1 cellular context compared by ENCODE assay signal in genomic region chr11:110429614-110430266, GRCh38.
TF ChIP-seq lines count a peak whose summit lies in the region.

Gene FDX1 (plus strand): TSS chr11:110429948. CDS start chr11:110430121, 173 bp downstream.

TF ChIP-seq in K562, 482 proteins besides CTCF, POLR2A, EP300 and RAD21 (continued from another document and continues in another):
- TF ChIP-seq MAX (CRISPR knock-in tag; IDR thresholded peaks at IDR 0.05), result peak; percentile 59
- TF ChIP-seq KLF6 (CRISPR knock-in tag; IDR thresholded peaks at IDR 0.05; ENCODE audit: borderline replicate concordance), result no peak
- peak; percentile 35; the same call in 1 of the 2 replicates for TF ChIP-seq ESRRA (IDR thresholded peaks at IDR 0.05; ENCODE audit: borderline replicate concordance, low read depth)
- peak; percentile 95 for TF ChIP-seq POLR2G (IDR thresholded peaks at IDR 0.05; ENCODE audit: low read depth, low read length)
- TF ChIP-seq, protein P1, sequence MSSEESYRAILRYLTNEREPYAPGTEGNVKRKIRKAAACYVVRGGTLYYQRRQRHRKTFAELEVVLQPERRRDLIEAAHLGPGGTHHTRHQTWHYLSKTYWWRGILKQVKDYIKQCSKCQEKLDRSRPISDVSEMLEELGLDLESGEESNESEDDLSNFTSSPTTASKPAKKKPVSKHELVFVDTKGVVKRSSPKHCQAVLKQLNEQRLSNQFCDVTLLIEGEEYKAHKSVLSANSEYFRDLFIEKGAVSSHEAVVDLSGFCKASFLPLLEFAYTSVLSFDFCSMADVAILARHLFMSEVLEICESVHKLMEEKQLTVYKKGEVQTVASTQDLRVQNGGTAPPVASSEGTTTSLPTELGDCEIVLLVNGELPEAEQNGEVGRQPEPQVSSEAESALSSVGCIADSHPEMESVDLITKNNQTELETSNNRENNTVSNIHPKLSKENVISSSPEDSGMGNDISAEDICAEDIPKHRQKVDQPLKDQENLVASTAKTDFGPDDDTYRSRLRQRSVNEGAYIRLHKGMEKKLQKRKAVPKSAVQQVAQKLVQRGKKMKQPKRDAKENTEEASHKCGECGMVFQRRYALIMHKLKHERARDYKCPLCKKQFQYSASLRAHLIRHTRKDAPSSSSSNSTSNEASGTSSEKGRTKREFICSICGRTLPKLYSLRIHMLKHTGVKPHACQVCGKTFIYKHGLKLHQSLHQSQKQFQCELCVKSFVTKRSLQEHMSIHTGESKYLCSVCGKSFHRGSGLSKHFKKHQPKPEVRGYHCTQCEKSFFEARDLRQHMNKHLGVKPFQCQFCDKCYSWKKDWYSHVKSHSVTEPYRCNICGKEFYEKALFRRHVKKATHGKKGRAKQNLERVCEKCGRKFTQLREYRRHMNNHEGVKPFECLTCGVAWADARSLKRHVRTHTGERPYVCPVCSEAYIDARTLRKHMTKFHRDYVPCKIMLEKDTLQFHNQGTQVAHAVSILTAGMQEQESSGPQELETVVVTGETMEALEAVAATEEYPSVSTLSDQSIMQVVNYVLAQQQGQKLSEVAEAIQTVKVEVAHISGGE (CRISPR knock-in tag; IDR thresholded peaks at IDR 0.05), result peak in 1 of 3 experiments; percentile 53; a peak in 1 of 6 replicates
- TF ChIP-seq TRIM28 (IDR thresholded peaks at IDR 0.05), result no peak
- no peak for TF ChIP-seq NR1H2 (CRISPR knock-in tag; IDR thresholded peaks at IDR 0.05)
- peak; percentile 82 to 84 for TF ChIP-seq NRF1 (conservative IDR thresholded peaks at IDR 0.05 in 1 of 2, IDR thresholded peaks at IDR 0.05 in 1 of 2)
- TF ChIP-seq, protein P2, sequence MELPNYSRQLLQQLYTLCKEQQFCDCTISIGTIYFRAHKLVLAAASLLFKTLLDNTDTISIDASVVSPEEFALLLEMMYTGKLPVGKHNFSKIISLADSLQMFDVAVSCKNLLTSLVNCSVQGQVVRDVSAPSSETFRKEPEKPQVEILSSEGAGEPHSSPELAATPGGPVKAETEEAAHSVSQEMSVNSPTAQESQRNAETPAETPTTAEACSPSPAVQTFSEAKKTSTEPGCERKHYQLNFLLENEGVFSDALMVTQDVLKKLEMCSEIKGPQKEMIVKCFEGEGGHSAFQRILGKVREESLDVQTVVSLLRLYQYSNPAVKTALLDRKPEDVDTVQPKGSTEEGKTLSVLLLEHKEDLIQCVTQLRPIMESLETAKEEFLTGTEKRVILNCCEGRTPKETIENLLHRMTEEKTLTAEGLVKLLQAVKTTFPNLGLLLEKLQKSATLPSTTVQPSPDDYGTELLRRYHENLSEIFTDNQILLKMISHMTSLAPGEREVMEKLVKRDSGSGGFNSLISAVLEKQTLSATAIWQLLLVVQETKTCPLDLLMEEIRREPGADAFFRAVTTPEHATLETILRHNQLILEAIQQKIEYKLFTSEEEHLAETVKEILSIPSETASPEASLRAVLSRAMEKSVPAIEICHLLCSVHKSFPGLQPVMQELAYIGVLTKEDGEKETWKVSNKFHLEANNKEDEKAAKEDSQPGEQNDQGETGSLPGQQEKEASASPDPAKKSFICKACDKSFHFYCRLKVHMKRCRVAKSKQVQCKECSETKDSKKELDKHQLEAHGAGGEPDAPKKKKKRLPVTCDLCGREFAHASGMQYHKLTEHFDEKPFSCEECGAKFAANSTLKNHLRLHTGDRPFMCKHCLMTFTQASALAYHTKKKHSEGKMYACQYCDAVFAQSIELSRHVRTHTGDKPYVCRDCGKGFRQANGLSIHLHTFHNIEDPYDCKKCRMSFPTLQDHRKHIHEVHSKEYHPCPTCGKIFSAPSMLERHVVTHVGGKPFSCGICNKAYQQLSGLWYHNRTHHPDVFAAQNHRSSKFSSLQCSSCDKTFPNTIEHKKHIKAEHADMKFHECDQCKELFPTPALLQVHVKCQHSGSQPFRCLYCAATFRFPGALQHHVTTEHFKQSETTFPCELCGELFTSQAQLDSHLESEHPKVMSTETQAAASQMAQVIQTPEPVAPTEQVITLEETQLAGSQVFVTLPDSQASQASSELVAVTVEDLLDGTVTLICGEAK (IDR thresholded peaks at IDR 0.05), result 0 out of 2 replicates have a peak, but pooled peaks have one; percentile 20
- TF ChIP-seq, protein P2 (CRISPR knock-in tag; IDR thresholded peaks at IDR 0.05), result no peak
- TF ChIP-seq NEUROD1 (IDR thresholded peaks at IDR 0.05; ENCODE audit: borderline replicate concordance, low read depth, low read length, partially characterized antibody), result no peak
- TF ChIP-seq TGIF2 (CRISPR knock-in tag; IDR thresholded peaks at IDR 0.05), result peak; percentile 85; the same call in 1 of the 2 replicates
- TF ChIP-seq ZNF511 (CRISPR knock-in tag; IDR thresholded peaks at IDR 0.05), result no peak
- TF ChIP-seq RBBP5 (IDR thresholded peaks at IDR 0.05; ENCODE audit: borderline replicate concordance, insufficient read depth, low read length, poor library complexity, severe bottlenecking), result peak; percentile 87
- peak; percentile 72 for TF ChIP-seq CCNT2 (IDR thresholded peaks at IDR 0.05; ENCODE audit: borderline replicate concordance, extremely low read depth, insufficient read length, low read depth, low read length)
- no peak for TF ChIP-seq ZNF57 (CRISPR knock-in tag; IDR thresholded peaks at IDR 0.05)
- TF ChIP-seq ZBTB17 (CRISPR knock-in tag; IDR thresholded peaks at IDR 0.05), result peak; percentile 75; the same call in 1 of the 2 replicates
- no peak for TF ChIP-seq EHMT2 (IDR thresholded peaks at IDR 0.05)
- TF ChIP-seq ELF2 (CRISPR knock-in tag; IDR thresholded peaks at IDR 0.05), result peak; percentile 79
- TF ChIP-seq HCFC1 (IDR thresholded peaks at IDR 0.05; ENCODE audit: low read depth, low read length), result 0 out of 2 replicates have a peak, but pooled peaks have one; percentile 47
- peak; percentile 86 for TF ChIP-seq GABPA (tag; conservative IDR thresholded peaks at IDR 0.05; ENCODE audit: low read depth)
- TF ChIP-seq PCBP1 (IDR thresholded peaks at IDR 0.05; ENCODE audit: low read depth, low read length, poor library complexity, severe bottlenecking), result peak; percentile 48
- TF ChIP-seq RFX5 (IDR thresholded peaks at IDR 0.05; ENCODE audit: low read depth, low read length), result no peak
- no peak for TF ChIP-seq CEBPZ (IDR thresholded peaks at IDR 0.05; ENCODE audit: borderline replicate concordance, low read depth, low read length)
- TF ChIP-seq, protein P3, sequence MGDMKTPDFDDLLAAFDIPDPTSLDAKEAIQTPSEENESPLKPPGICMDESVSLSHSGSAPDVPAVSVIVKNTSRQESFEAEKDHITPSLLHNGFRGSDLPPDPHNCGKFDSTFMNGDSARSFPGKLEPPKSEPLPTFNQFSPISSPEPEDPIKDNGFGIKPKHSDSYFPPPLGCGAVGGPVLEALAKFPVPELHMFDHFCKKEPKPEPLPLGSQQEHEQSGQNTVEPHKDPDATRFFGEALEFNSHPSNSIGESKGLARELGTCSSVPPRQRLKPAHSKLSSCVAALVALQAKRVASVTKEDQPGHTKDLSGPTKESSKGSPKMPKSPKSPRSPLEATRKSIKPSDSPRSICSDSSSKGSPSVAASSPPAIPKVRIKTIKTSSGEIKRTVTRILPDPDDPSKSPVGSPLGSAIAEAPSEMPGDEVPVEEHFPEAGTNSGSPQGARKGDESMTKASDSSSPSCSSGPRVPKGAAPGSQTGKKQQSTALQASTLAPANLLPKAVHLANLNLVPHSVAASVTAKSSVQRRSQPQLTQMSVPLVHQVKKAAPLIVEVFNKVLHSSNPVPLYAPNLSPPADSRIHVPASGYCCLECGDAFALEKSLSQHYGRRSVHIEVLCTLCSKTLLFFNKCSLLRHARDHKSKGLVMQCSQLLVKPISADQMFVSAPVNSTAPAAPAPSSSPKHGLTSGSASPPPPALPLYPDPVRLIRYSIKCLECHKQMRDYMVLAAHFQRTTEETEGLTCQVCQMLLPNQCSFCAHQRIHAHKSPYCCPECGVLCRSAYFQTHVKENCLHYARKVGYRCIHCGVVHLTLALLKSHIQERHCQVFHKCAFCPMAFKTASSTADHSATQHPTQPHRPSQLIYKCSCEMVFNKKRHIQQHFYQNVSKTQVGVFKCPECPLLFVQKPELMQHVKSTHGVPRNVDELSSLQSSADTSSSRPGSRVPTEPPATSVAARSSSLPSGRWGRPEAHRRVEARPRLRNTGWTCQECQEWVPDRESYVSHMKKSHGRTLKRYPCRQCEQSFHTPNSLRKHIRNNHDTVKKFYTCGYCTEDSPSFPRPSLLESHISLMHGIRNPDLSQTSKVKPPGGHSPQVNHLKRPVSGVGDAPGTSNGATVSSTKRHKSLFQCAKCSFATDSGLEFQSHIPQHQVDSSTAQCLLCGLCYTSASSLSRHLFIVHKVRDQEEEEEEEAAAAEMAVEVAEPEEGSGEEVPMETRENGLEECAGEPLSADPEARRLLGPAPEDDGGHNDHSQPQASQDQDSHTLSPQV (IDR thresholded peaks at IDR 0.05), result peak; percentile 82
- no peak for TF ChIP-seq PTBP1 (IDR thresholded peaks at IDR 0.05; ENCODE audit: low read depth, low read length)
- TF ChIP-seq, protein P4, sequence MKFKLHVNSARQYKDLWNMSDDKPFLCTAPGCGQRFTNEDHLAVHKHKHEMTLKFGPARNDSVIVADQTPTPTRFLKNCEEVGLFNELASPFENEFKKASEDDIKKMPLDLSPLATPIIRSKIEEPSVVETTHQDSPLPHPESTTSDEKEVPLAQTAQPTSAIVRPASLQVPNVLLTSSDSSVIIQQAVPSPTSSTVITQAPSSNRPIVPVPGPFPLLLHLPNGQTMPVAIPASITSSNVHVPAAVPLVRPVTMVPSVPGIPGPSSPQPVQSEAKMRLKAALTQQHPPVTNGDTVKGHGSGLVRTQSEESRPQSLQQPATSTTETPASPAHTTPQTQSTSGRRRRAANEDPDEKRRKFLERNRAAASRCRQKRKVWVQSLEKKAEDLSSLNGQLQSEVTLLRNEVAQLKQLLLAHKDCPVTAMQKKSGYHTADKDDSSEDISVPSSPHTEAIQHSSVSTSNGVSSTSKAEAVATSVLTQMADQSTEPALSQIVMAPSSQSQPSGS (CRISPR knock-in tag; IDR thresholded peaks at IDR 0.05), result no peak
- peak; percentile 79 for TF ChIP-seq GABPB1 (CRISPR knock-in tag; IDR thresholded peaks at IDR 0.05)
- TF ChIP-seq, protein P5, sequence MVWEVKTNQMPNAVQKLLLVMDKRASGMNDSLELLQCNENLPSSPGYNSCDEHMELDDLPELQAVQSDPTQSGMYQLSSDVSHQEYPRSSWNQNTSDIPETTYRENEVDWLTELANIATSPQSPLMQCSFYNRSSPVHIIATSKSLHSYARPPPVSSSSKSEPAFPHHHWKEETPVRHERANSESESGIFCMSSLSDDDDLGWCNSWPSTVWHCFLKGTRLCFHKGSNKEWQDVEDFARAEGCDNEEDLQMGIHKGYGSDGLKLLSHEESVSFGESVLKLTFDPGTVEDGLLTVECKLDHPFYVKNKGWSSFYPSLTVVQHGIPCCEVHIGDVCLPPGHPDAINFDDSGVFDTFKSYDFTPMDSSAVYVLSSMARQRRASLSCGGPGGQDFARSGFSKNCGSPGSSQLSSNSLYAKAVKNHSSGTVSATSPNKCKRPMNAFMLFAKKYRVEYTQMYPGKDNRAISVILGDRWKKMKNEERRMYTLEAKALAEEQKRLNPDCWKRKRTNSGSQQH (CRISPR knock-in tag; IDR thresholded peaks at IDR 0.05), result no peak
